In genomic region chr2:238763471-238763995, GRCh38 we compare ENCODE assay signal across 25 cellular contexts.
"Had no signal": no experiment of that assay in that cellular context is flagged by ENCODE, and none has a peak within 500 bp of the region (broad histone marks: within the 10 kb centered on the region; RNA-seq: fewer than 3 reads in every experiment).

No MANE protein-coding gene starts in this region.

- H3K4me1 Mint-ChIP-seq: natural killer cell had no signal

- FAIRE-seq: endothelial cell of umbilical vein, keratinocyte, pancreas had no signal

- H3K9me3 Mint-ChIP-seq: dendritic cell treated with granulocyte-macrophage colony-stimulating factor and Interleukin-4, amounts not matched to agents 40 ng/mL and 50 ng/mL, for 4 days; natural killer cell had no signal

- H3K4me3 ChIP-seq: colonic mucosa, esophagus squamous epithelium, lower lobe of right lung, pancreas, right atrium auricular region, smooth muscle cell, stomach, thyroid gland, vagina had no signal

- DNase-seq: colonic mucosa; effector memory CD4-positive, alpha-beta T cell; esophagus squamous epithelium; foreskin melanocyte; left ventricle myocardium superior; lower lobe of right lung; natural killer cell; occipital lobe; pancreas; stimulated activated CD4-positive, alpha-beta T cell treated with anti-CD3 and anti-CD28 coated beads, Interleukin-12 subunit alpha, Interleukin-12 subunit beta, amount 100 ng/mL, for 4 hours; stimulated activated CD4-positive, alpha-beta T cell treated with anti-CD3 and anti-CD28 coated beads, Interleukin-1b, Interleukin-23, amount 100 ng/mL, for 48 hours; stimulated activated CD4-positive, alpha-beta T cell treated with anti-CD3 and anti-CD28 coated beads, Interleukin-4, amount 100 ng/mL, for 1 hour; stimulated activated CD8-positive, alpha-beta memory T cell treated with anti-CD3 and anti-CD28 coated beads, Interleukin-4, amount 100 ng/mL, for 48 hours; stimulated activated naive CD4-positive, alpha-beta T cell treated with Interleukin-2 at 50 U/mL for 16 hours; stomach; thyroid gland; trophoblast cell had no signal

- H3K27me3 ChIP-seq: colonic mucosa, right atrium auricular region, thyroid gland, vagina had no signal

- H3K9me3 ChIP-seq: colonic mucosa, esophagus squamous epithelium, lower lobe of right lung, pancreas, right atrium auricular region, stomach, thyroid gland, vagina had no signal

- H3K27ac Mint-ChIP-seq: dendritic cell treated with granulocyte-macrophage colony-stimulating factor and Interleukin-4, amounts not matched to agents 40 ng/mL and 50 ng/mL, for 4 days; natural killer cell; progenitor cell of endocrine pancreas had no signal

- H3K27ac ChIP-seq: colonic mucosa, esophagus squamous epithelium, lower lobe of right lung, pancreas, right atrium auricular region, stomach, thyroid gland, vagina had no signal

- ATAC-seq: left ventricle myocardium superior, lower lobe of right lung, natural killer cell, pancreas, sciatic nerve had no signal

- H3K36me3 Mint-ChIP-seq: natural killer cell had no signal

- H3K36me3 ChIP-seq: colonic mucosa, esophagus squamous epithelium, lower lobe of right lung, pancreas, right atrium auricular region, stomach, thyroid gland, vagina had no signal

- H3K4me3 Mint-ChIP-seq: dendritic cell treated with granulocyte-macrophage colony-stimulating factor and Interleukin-4, amounts not matched to agents 40 ng/mL and 50 ng/mL, for 4 days; natural killer cell had no signal
